22 cellular contexts compared by ENCODE assay signal in genomic region chr6:117531758-117532276, GRCh38. TPM values are rescaled to one million over a fixed set of nuclear protein-coding genes. Genes with fewer than 3 reads are reported as not detected.
DNase-seq lines count a peak whose midpoint lies in the region; ATAC-seq and TF ChIP-seq lines count a peak whose summit lies in the region.
"Had no signal": no experiment of that assay in that cellular context is flagged by ENCODE, and none has a peak within 500 bp of the region (broad histone marks: within the 10 kb centered on the region; RNA-seq: fewer than 3 reads in every experiment).

No MANE protein-coding gene starts in this region.

- peaks cover 43% of the 10 kb centered on the region for H3K4me1 Mint-ChIP-seq in chondrocyte (ENCODE audit: low read depth)
- H3K4me1 Mint-ChIP-seq: activated naive CD4-positive, alpha-beta T cell treated with anti-CD3 and anti-CD28 coated beads, Interleukin-2, amount 50 U/mL, for 24 hours; CD4-positive, CD25-positive, alpha-beta regulatory T cell; central memory CD8-positive, alpha-beta T cell had no signal

- H3K36me3 ChIP-seq in ACC112 (ENCODE audit: insufficient read depth, low read length) (peaks cover 10% of the 10 kb centered on the region; the same call in 1 of the 2 replicates), osteoblast (ENCODE audit: insufficient read depth, low read length) (peaks cover 38% of the 10 kb centered on the region)
- H3K36me3 ChIP-seq: uterus had no signal

- TF ChIP-seq CTCF in chondrocyte (IDR thresholded peaks at IDR 0.05) (no peak), osteoblast (IDR thresholded peaks at IDR 0.05; ENCODE audit: extremely low read depth, low read depth, low read length) (no peak)

- H3K9me3 ChIP-seq in osteoblast (ENCODE audit: low read depth, low read length) = no peaks in the 10 kb centered on the region
- H3K9me3 ChIP-seq: ascending aorta, heart left ventricle, testis, uterus had no signal

- no peaks in the 10 kb centered on the region for H3K9me3 Mint-ChIP-seq in chondrocyte (ENCODE audit: low read depth)
- H3K9me3 Mint-ChIP-seq: activated naive CD4-positive, alpha-beta T cell treated with anti-CD3 and anti-CD28 coated beads, Interleukin-2, amount 50 U/mL, for 24 hours; central memory CD8-positive, alpha-beta T cell had no signal

- no peaks in the 10 kb centered on the region for H3K27me3 Mint-ChIP-seq in chondrocyte (ENCODE audit: low read depth)
- H3K27me3 Mint-ChIP-seq: activated naive CD4-positive, alpha-beta T cell treated with anti-CD3 and anti-CD28 coated beads, Interleukin-2, amount 50 U/mL, for 24 hours; central memory CD8-positive, alpha-beta T cell had no signal

- H3K4me3 Mint-ChIP-seq in chondrocyte (ENCODE audit: unreplicated experiment) = no peak overlapping the region
- H3K4me3 Mint-ChIP-seq: activated naive CD4-positive, alpha-beta T cell treated with anti-CD3 and anti-CD28 coated beads, Interleukin-2, amount 50 U/mL, for 24 hours; CD4-positive, CD25-positive, alpha-beta regulatory T cell; central memory CD8-positive, alpha-beta T cell had no signal

- H3K79me2 ChIP-seq in ACC112 (ENCODE audit: control insufficient read depth, insufficient read depth, low read length, unreplicated experiment) (peaks cover 2% of the 10 kb centered on the region), osteoblast (ENCODE audit: insufficient read depth, low read length) (peaks cover 11% of the 10 kb centered on the region)

- H3K36me3 Mint-ChIP-seq in chondrocyte (ENCODE audit: low read depth) = peaks cover 12% of the 10 kb centered on the region
- H3K36me3 Mint-ChIP-seq: activated naive CD4-positive, alpha-beta T cell treated with anti-CD3 and anti-CD28 coated beads, Interleukin-2, amount 50 U/mL, for 24 hours; CD4-positive, CD25-positive, alpha-beta regulatory T cell had no signal

- DNase-seq in RKO (ENCODE audit: low spot score) (peak; percentile 35), chondrocyte (ENCODE audit: low spot score) (no peak), osteoblast (ENCODE audit: insufficient read length, low spot score, missing footprints) (peak; percentile 86), amygdala (lab: John Stamatoyannopoulos, UW) (no peak)
- no peak for DNase-seq in stimulated activated CD8-positive, alpha-beta memory T cell treated with anti-CD3 and anti-CD28 coated beads, Interleukin-4, amount 100 ng/mL, for 48 hours
- no peak for DNase-seq in stimulated activated CD4-positive, alpha-beta T cell treated with anti-CD3 and anti-CD28 coated beads, Interleukin-1b, Interleukin-23, amount 100 ng/mL, for 48 hours
- DNase-seq: CD4-positive, CD25-positive, alpha-beta regulatory T cell; dorsolateral prefrontal cortex; heart left ventricle; mammary epithelial cell; NCI-H1417 treated with DMSO at 0.1 percent for 48 hours; NK-92 treated with Interleukin-12 subunit alpha and Interleukin-12 subunit beta, amount 100 ng/mL, for 24 hours; PC-9; T-helper 1 cell; testis; uterus had no signal

- peak overlapping the region; percentile 27 for H2AFZ ChIP-seq in ACC112 (ENCODE audit: low read length, unreplicated experiment)
- H2AFZ ChIP-seq in osteoblast (ENCODE audit: low read length) = peak overlapping the region; percentile 59
- H2AFZ ChIP-seq: PC-9 had no signal

- peak overlapping the region; percentile 88 for H3K27ac Mint-ChIP-seq in chondrocyte (ENCODE audit: unreplicated experiment)
- H3K27ac Mint-ChIP-seq: activated naive CD4-positive, alpha-beta T cell treated with anti-CD3 and anti-CD28 coated beads, Interleukin-2, amount 50 U/mL, for 24 hours had no signal

- H3K4me3 ChIP-seq in ACC112 (ENCODE audit: low read depth, low read length) = peak overlapping the region; percentile 25
- no peak overlapping the region for H3K4me3 ChIP-seq in osteoblast (ENCODE audit: insufficient read depth, low read length)
- H3K4me3 ChIP-seq: ascending aorta, dorsolateral prefrontal cortex, heart left ventricle, PC-9, testis, uterus had no signal

- ATAC-seq in HG02938 (IDR thresholded peaks at IDR 0.05; ENCODE audit: unreplicated experiment) = no peak
- ATAC-seq: HCT116, heart left ventricle had no signal

- H3K4me1 ChIP-seq in ACC112 (ENCODE audit: control insufficient read depth, insufficient read depth, low read length, unreplicated experiment) (peaks cover 22% of the 10 kb centered on the region), osteoblast (ENCODE audit: insufficient read depth, low read length) (peaks cover 25% of the 10 kb centered on the region)
- H3K4me1 ChIP-seq: ascending aorta, testis, uterus had no signal

- H3K27me3 ChIP-seq in ACC112 (ENCODE audit: insufficient read depth, low read length) = no peaks in the 10 kb centered on the region
- H3K27me3 ChIP-seq in osteoblast (ENCODE audit: insufficient read depth, low read length) = no peaks in the 10 kb centered on the region
- H3K27me3 ChIP-seq: ascending aorta, dorsolateral prefrontal cortex, heart left ventricle, testis, uterus had no signal

- peak overlapping the region; percentile 44 for H3K4me2 ChIP-seq in osteoblast (ENCODE audit: insufficient read depth, low read length)
- H3K4me2 ChIP-seq: PC-9 had no signal

- H4K20me1 ChIP-seq in osteoblast (ENCODE audit: insufficient read depth, low read length) = no peaks in the 10 kb centered on the region

- H3K27ac ChIP-seq in ACC112 (ENCODE audit: low read depth, low read length) (peak overlapping the region; percentile 51), osteoblast (ENCODE audit: low read depth, low read length) (peak overlapping the region; percentile 74)
- H3K27ac ChIP-seq: ascending aorta, dorsolateral prefrontal cortex, PC-9, testis, uterus had no signal

RNA-seq across cellular contexts. Expression of gene DCBLD1, which starts 49.3 kb away (rescaled TPM):
- 32.2 to 39.3 TPM (median 33.3 TPM) in 3 replicates for total RNA-seq in chondrocyte
- total RNA-seq in osteoblast = 22.1 and 29.7 TPM in 2 replicates

Comparison
In these comparisons a context has a peak if more than half of its experiments do, and no peak if none do; other contexts are left out.
1. DNase-seq: peak in RKO (single experiment) and osteoblast (single experiment); none in chondrocyte (single experiment), stimulated activated CD8-positive, alpha-beta memory T cell treated with anti-CD3 and anti-CD28 coated beads, Interleukin-4, amount 100 ng/mL, for 48 hours (single experiment), stimulated activated CD4-positive, alpha-beta T cell treated with anti-CD3 and anti-CD28 coated beads, Interleukin-1b, Interleukin-23, amount 100 ng/mL, for 48 hours (single experiment) and amygdala (0 of 56).